Comparison of ENCODE assay signal across 9 cellular contexts in genomic region chr6:148508401-148509151, GRCh38.
DNase-seq lines count a peak whose midpoint lies in the region; ATAC-seq and TF ChIP-seq lines count a peak whose summit lies in the region.
"Had no signal": no experiment of that assay in that cellular context is flagged by ENCODE, and none has a peak within 500 bp of the region (broad histone marks: within the 10 kb centered on the region; RNA-seq: fewer than 3 reads in every experiment).

No MANE protein-coding gene starts in this region.

- H3K9ac ChIP-seq in endocrine pancreas (ENCODE audit: control insufficient read depth, insufficient read depth, low read length): no peak overlapping the region
- H3K9ac ChIP-seq: KMS-11 had no signal

- peak overlapping the region; percentile 89 to 94 for H3K27ac ChIP-seq in tibial artery
- H3K27ac ChIP-seq: KMS-11 had no signal

- H3K27me3 ChIP-seq in endocrine pancreas (ENCODE audit: control insufficient read depth, insufficient read depth, low read length) (no peaks in the 10 kb centered on the region), tibial artery (no peaks in the 10 kb centered on the region)

- in situ Hi-C loops in KBM-7 (cut with MboI; ENCODE audit: low pct_unique_long_range_greater_than_20kb, low sequenced_read_pairs): no loop called here

- DNase-seq in RPMI7951 (ENCODE audit: low read depth) (peak; percentile 84), medulla oblongata (ENCODE audit: extremely low spot score) (peak; percentile 70), tibial artery (no peak), cerebellar nuclear complex (lab: John Stamatoyannopoulos, UW) (no peak), KBM-7 (no peak)
- no peak for DNase-seq in stimulated activated naive CD8-positive, alpha-beta T cell treated with anti-CD3 and anti-CD28 coated beads, Interleukin-15, Interleukin-2, amounts not matched to agents 100 U/mL and 50 U/mL, for 24 hours

- H3K4me1 ChIP-seq in endocrine pancreas (ENCODE audit: control insufficient read depth, insufficient read depth, low read length) (peaks cover 4% of the 10 kb centered on the region), tibial artery (peaks cover 6 to 50% (median 27%) of the 10 kb centered on the region in 4 donors)

- H3K4me3 ChIP-seq in endocrine pancreas (ENCODE audit: control insufficient read depth, insufficient read depth, low read length) (peak overlapping the region; percentile 25), tibial artery (peak overlapping the region; percentile 59 to 65)

- peak in 1 of 2 experiments; percentile 10 for TF ChIP-seq CTCF in tibial artery (IDR thresholded peaks at IDR 0.05)

- intact Hi-C loops in tibial artery (cut with DNase I; ENCODE audit: low total_unique reads): no loop called here

- no peak for ATAC-seq in stimulated activated naive CD8-positive, alpha-beta T cell treated with anti-CD3 and anti-CD28 coated beads, Interleukin-15, Interleukin-2, amounts not matched to agents 100 U/mL and 50 U/mL, for 24 hours
- ATAC-seq in HG02571 (IDR thresholded peaks at IDR 0.05; ENCODE audit: unreplicated experiment): no peak

- H3K9me3 ChIP-seq in endocrine pancreas (ENCODE audit: control insufficient read depth, low read length) (no peaks in the 10 kb centered on the region), tibial artery (no peaks in the 10 kb centered on the region)

- H3K36me3 ChIP-seq in endocrine pancreas (ENCODE audit: control insufficient read depth, insufficient read depth, low read length) (no peaks in the 10 kb centered on the region), tibial artery (no peaks in the 10 kb centered on the region)

Comparison
In these comparisons a context has a peak if more than half of its experiments do, and no peak if none do; other contexts are left out.
1. DNase-seq: peak in RPMI7951 (single experiment) and medulla oblongata (single experiment); none in tibial artery (0 of 2), stimulated activated naive CD8-positive, alpha-beta T cell treated with anti-CD3 and anti-CD28 coated beads, Interleukin-15, Interleukin-2, amounts not matched to agents 100 U/mL and 50 U/mL, for 24 hours (single experiment), cerebellar nuclear complex (0 of 2) and KBM-7 (single experiment).